8 cellular contexts compared by ENCODE assay signal in genomic region chr5:84274585-84275468, GRCh38.
DNase-seq lines count a peak whose midpoint lies in the region; ATAC-seq and TF ChIP-seq lines count a peak whose summit lies in the region.
"Had no signal": no experiment of that assay in that cellular context is flagged by ENCODE, and none has a peak within 500 bp of the region (broad histone marks: within the 10 kb centered on the region; RNA-seq: fewer than 3 reads in every experiment).

No MANE protein-coding gene starts in this region.

- H3K36me3 ChIP-seq in GM06990 (ENCODE audit: control insufficient read depth, insufficient read depth, low read length) (no peaks in the 10 kb centered on the region), SJCRH30 (no peaks in the 10 kb centered on the region), upper lobe of right lung (no peaks in the 10 kb centered on the region)
- H3K36me3 ChIP-seq: SJSA1 had no signal

- H3K4me3 ChIP-seq in GM06990 (replicated peaks; ENCODE audit: low read depth, low read length): no peak overlapping the region
- H3K4me3 ChIP-seq in SJCRH30: no peak overlapping the region
- no peak overlapping the region for H3K4me3 ChIP-seq in upper lobe of right lung
- H3K4me3 ChIP-seq: SJSA1 had no signal

- H3K9me3 ChIP-seq in SJCRH30 (replicated peaks) (0 out of 2 replicates have a peak, but pooled peaks cover 4% of the 10 kb centered on the region), upper lobe of right lung (no peaks in the 10 kb centered on the region)
- H3K9me3 ChIP-seq: SJSA1 had no signal

- DNase-seq in GM06990 (ENCODE audit: extremely low read depth, insufficient read length) (no peak), SJCRH30 (peak; percentile 22 to 55), head of caudate nucleus (peak in 33 of 42 donors; percentile 23 to 86 (median 51)), upper lobe of right lung (no peak), foreskin melanocyte (no peak)

- ATAC-seq in HG02759 (IDR thresholded peaks at IDR 0.05; ENCODE audit: unreplicated experiment): peak; percentile 65
- peak; percentile 20 for ATAC-seq in upper lobe of right lung
- ATAC-seq in GM19035 (IDR thresholded peaks at IDR 0.05; ENCODE audit: unreplicated experiment): no peak

- TF ChIP-seq CTCF in GM06990 (IDR thresholded peaks at IDR 0.05; ENCODE audit: insufficient read depth, low read length, poor library complexity, severe bottlenecking): peak; percentile 55
- peak; percentile 55 for TF ChIP-seq CTCF in upper lobe of right lung (IDR thresholded peaks at IDR 0.05)

- H3K27me3 ChIP-seq in GM06990 (replicated peaks; ENCODE audit: control insufficient read depth, insufficient read depth, low read length): no peaks in the 10 kb centered on the region
- H3K27me3 ChIP-seq in SJCRH30: no peaks in the 10 kb centered on the region
- no peaks in the 10 kb centered on the region for H3K27me3 ChIP-seq in upper lobe of right lung
- H3K27me3 ChIP-seq: SJSA1 had no signal

- intact Hi-C loops in head of caudate nucleus (cut with DNase I) (no loop called here), upper lobe of right lung (cut with DNase I) (no loop called here)

- H3K27ac ChIP-seq in SJCRH30 (no peak overlapping the region), upper lobe of right lung (no peak overlapping the region)
- H3K27ac ChIP-seq: SJSA1 had no signal

- H3K4me1 ChIP-seq in SJCRH30 (no peaks in the 10 kb centered on the region; the same call in 1 of the 2 replicates), upper lobe of right lung (no peaks in the 10 kb centered on the region)

Comparison
In these comparisons a context has a peak if more than half of its experiments do, and no peak if none do; other contexts are left out.
1. DNase-seq: peak in SJCRH30 (2 of 2) and head of caudate nucleus (33 of 42); none in GM06990 (single experiment), upper lobe of right lung (single experiment) and foreskin melanocyte (single experiment).